15 cellular contexts compared by ENCODE assay signal in the genomic region with DNA sequence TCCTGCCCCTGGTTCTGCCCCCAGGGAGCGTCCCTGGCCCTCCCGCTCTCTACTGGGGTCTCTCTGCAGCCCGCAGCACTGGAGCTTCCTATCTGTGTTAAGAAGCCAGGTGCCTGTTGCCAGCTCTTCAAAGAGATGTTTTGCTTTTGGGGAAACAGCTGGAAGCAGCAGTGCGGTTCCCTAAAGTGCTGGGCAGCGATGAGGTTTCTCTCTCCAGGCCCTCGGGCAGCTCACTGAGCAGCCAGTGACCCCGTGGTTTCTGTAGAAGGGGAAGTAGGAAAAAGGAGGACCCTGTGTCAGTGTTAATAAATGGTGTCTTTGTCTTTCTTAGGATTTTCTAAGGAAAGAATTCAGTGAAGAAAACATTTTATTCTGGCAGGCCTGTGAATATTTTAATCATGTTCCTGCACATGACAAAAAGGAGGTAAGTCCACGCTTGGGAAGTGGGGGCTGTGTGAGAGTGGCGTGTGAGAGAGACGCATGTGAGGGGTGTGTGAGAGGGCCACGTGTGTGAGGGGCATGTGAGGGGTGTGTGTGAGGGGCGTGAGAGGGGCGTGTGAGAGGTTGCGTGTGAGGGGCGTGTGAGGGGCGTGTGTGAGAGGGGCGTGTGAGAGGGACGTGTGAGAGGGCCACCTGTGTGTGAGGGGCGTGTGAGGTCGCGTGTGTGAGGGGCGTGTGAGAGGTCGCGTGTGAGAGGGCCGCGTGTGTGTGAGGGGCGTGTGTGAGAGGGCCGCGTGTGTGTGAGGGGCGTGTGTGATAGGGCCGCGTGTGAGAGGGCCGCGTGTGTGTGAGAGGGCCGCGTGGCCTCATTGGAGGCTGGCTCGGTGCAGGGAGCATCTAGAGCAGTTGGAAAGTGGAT. TPM values are rescaled to one million over a fixed set of nuclear protein-coding genes. Genes with fewer than 3 reads are reported as not detected.
DNase-seq lines count a peak whose midpoint lies in the region; ATAC-seq, FAIRE-seq and TF ChIP-seq lines count a peak whose summit lies in the region.
"Had no signal": no experiment of that assay in that cellular context is flagged by ENCODE, and none has a peak within 500 bp of the region (broad histone marks: within the 10 kb centered on the region; RNA-seq: fewer than 3 reads in every experiment).

No MANE protein-coding gene starts in this region.

- peaks cover 14% of the 10 kb centered on the region for H4K20me1 ChIP-seq in neural progenitor cell (ENCODE audit: low read depth)

- no peaks in the 10 kb centered on the region for H3K27me3 ChIP-seq in endodermal cell (ENCODE audit: control insufficient read depth, insufficient read depth, low read length, poor library complexity, severe bottlenecking)
- no peaks in the 10 kb centered on the region for H3K27me3 ChIP-seq in neural progenitor cell
- H3K27me3 ChIP-seq: hepatocyte had no signal

- H3K4me3 Mint-ChIP-seq in endodermal cell (no peak overlapping the region), neural progenitor cell (no peak overlapping the region)
- H3K4me3 Mint-ChIP-seq: activated CD8-positive, alpha-beta memory T cell treated with anti-CD3 and anti-CD28 coated beads, Interleukin-2, amount 10 ng/mL, durations not matched to agents 7 days and 5 days; T-helper 2 cell treated with Interferon-gamma antibody and Interleukin-4, amounts not matched to agents 5 μg/mL and 100 μg/mL, for 36 hours had no signal

- ATAC-seq in HG03039 (IDR thresholded peaks at IDR 0.05; ENCODE audit: unreplicated experiment) = no peak
- ATAC-seq: activated CD8-positive, alpha-beta memory T cell treated with anti-CD3 and anti-CD28 coated beads, Interleukin-2, amount 10 ng/mL, durations not matched to agents 7 days and 5 days; mucosa of descending colon had no signal

- peak overlapping the region; percentile 53 for H3K27ac ChIP-seq in endodermal cell (ENCODE audit: low read depth, low read length)
- H3K27ac ChIP-seq in neural progenitor cell = peak overlapping the region; percentile 37
- H3K27ac ChIP-seq: C4-2B, hepatocyte had no signal

- no peaks in the 10 kb centered on the region for H3K9me3 ChIP-seq in endodermal cell (ENCODE audit: control insufficient read depth, low read length)
- H3K9me3 ChIP-seq in neural progenitor cell (ENCODE audit: low read depth) = no peaks in the 10 kb centered on the region
- H3K9me3 ChIP-seq: mucosa of descending colon had no signal

- H3K36me3 Mint-ChIP-seq in endodermal cell (ENCODE audit: low read depth) (peaks cover 28% of the 10 kb centered on the region), neural progenitor cell (peaks cover 20% of the 10 kb centered on the region)
- H3K36me3 Mint-ChIP-seq: activated CD8-positive, alpha-beta memory T cell treated with anti-CD3 and anti-CD28 coated beads, Interleukin-2, amount 10 ng/mL, durations not matched to agents 7 days and 5 days had no signal

- H3K4me1 ChIP-seq in endodermal cell (ENCODE audit: control insufficient read depth, insufficient read depth, low read length) = no peaks in the 10 kb centered on the region
- H3K4me1 ChIP-seq in neural progenitor cell = peaks cover 15% of the 10 kb centered on the region

- H3K27me3 Mint-ChIP-seq in endodermal cell (ENCODE audit: insufficient read depth) = no peaks in the 10 kb centered on the region
- H3K27me3 Mint-ChIP-seq in neural progenitor cell (ENCODE audit: insufficient read depth, low read depth) = peaks cover 2% of the 10 kb centered on the region
- H3K27me3 Mint-ChIP-seq: activated CD8-positive, alpha-beta memory T cell treated with anti-CD3 and anti-CD28 coated beads, Interleukin-2, amount 10 ng/mL, durations not matched to agents 7 days and 5 days had no signal

- H3K4me1 Mint-ChIP-seq in endodermal cell = peaks cover 9% of the 10 kb centered on the region
- H3K4me1 Mint-ChIP-seq in neural progenitor cell = peaks cover 41% of the 10 kb centered on the region
- H3K4me1 Mint-ChIP-seq: activated CD8-positive, alpha-beta memory T cell treated with anti-CD3 and anti-CD28 coated beads, Interleukin-2, amount 10 ng/mL, durations not matched to agents 7 days and 5 days had no signal

- H3F3A ChIP-seq in neural progenitor cell (ENCODE audit: low read depth) = no peaks in the 10 kb centered on the region

- no peak overlapping the region for H3K9ac ChIP-seq in endodermal cell (ENCODE audit: extremely low read depth, low read length, poor library complexity, severe bottlenecking)
- H3K9ac ChIP-seq in neural progenitor cell = no peak overlapping the region

- FAIRE-seq in urothelium cell line (lab: Jason Lieb, UNC) = no peak
- FAIRE-seq: endometrium had no signal

- WGBS in endodermal cell (ENCODE audit: insufficient coverage in 1 of 2, insufficient read length in 1 of 2), 2 experiments = 92 to 93% methylated on average over 12 to 37 of the region's 37 CpGs

- peaks cover 12% of the 10 kb centered on the region for H3K36me3 ChIP-seq in endodermal cell (ENCODE audit: control insufficient read depth, insufficient read depth, low read length)
- H3K36me3 ChIP-seq in neural progenitor cell = no peaks in the 10 kb centered on the region

- H3K79me2 ChIP-seq in neural progenitor cell (ENCODE audit: low read depth) = no peaks in the 10 kb centered on the region
- H3K79me2 ChIP-seq: hepatocyte had no signal

- H3K27ac Mint-ChIP-seq in endodermal cell (no peak overlapping the region), neural progenitor cell (peak overlapping the region; percentile 67)
- H3K27ac Mint-ChIP-seq: activated CD8-positive, alpha-beta memory T cell treated with anti-CD3 and anti-CD28 coated beads, Interleukin-2, amount 10 ng/mL, durations not matched to agents 7 days and 5 days; T-helper 2 cell treated with Interferon-gamma antibody and Interleukin-4, amounts not matched to agents 5 μg/mL and 100 μg/mL, for 36 hours had no signal

- H3K9me3 Mint-ChIP-seq in endodermal cell = no peaks in the 10 kb centered on the region
- no peaks in the 10 kb centered on the region for H3K9me3 Mint-ChIP-seq in neural progenitor cell
- H3K9me3 Mint-ChIP-seq: T-helper 2 cell treated with Interferon-gamma antibody and Interleukin-4, amounts not matched to agents 5 μg/mL and 100 μg/mL, for 36 hours had no signal

- peak; percentile 88 for DNase-seq in COLO829 (ENCODE audit: low spot score)
- DNase-seq in NOMO-1 treated with dmso at 0.1 percent for 144 hours (lab: John Stamatoyannopoulos, UW; ENCODE audit: unreplicated experiment) = peak; percentile 18
- peak; percentile 20 for DNase-seq in endodermal cell
- DNase-seq in neural progenitor cell (ENCODE audit: low spot score) = no peak
- no peak for DNase-seq in NCI-H82 (lab: John Stamatoyannopoulos, UW)
- no peak for DNase-seq in NCI-H446 treated with DMSO at 0.1 percent for 48 hours (lab: John Stamatoyannopoulos, UW)
- DNase-seq in urothelium cell line (ENCODE audit: low spot score) = no peak
- DNase-seq: activated CD8-positive, alpha-beta memory T cell treated with anti-CD3 and anti-CD28 coated beads, Interleukin-2, amount 10 ng/mL, durations not matched to agents 7 days and 5 days; NCI-H1436 treated with DMSO at 0.1 percent for 48 hours had no signal

- no peak overlapping the region for H3K4me3 ChIP-seq in endodermal cell (ENCODE audit: low read length)
- H3K4me3 ChIP-seq in neural progenitor cell = no peak overlapping the region
- H3K4me3 ChIP-seq: hepatocyte, mucosa of descending colon had no signal

- no peak overlapping the region for H2AFZ ChIP-seq in neural progenitor cell (replicated peaks)
- H2AFZ ChIP-seq: hepatocyte had no signal

- no peak overlapping the region for H3K4me2 ChIP-seq in neural progenitor cell
- H3K4me2 ChIP-seq: hepatocyte had no signal

- TF ChIP-seq CTCF in endodermal cell (conservative IDR thresholded peaks at IDR 0.05) (no peak), neural progenitor cell (IDR thresholded peaks at IDR 0.05) (no peak)

RNA-seq across cellular contexts. Expression of gene HGFAC, which starts 27.1 kb away (rescaled TPM):
- under 1 TPM in 1 of 2 donors, not detected in 1; 0.46 TPM for total RNA-seq in endodermal cell
- 0.93 TPM for polyA plus RNA-seq in endodermal cell (2013, experiment 1 of 2)
- polyA plus RNA-seq in endodermal cell (2013, experiment 2 of 2) = 0.50 TPM
- not detected in 2 replicates for total RNA-seq in neural progenitor cell (ENCODE audit: low replicate concordance)
- total RNA-seq: activated CD8-positive, alpha-beta memory T cell treated with anti-CD3 and anti-CD28 coated beads, Interleukin-2, amount 10 ng/mL, durations not matched to agents 7 days and 5 days had no signal

RNA-seq across cellular contexts. Expression of gene DOK7, which starts 48.5 kb away (rescaled TPM):
- total RNA-seq in endodermal cell (1 to 10 TPM in 1 of 2 donors, under 1 TPM in 1; 0.38 to 1.3 TPM), neural progenitor cell (ENCODE audit: low replicate concordance) (0.22 TPM in 1 of 2 replicates, not detected in the other)
- 0.46 TPM for polyA plus RNA-seq in endodermal cell (2013, experiment 1 of 2)
- 1.0 TPM for polyA plus RNA-seq in endodermal cell (2013, experiment 2 of 2)
- total RNA-seq: activated CD8-positive, alpha-beta memory T cell treated with anti-CD3 and anti-CD28 coated beads, Interleukin-2, amount 10 ng/mL, durations not matched to agents 7 days and 5 days had no signal

Comparison
In these comparisons a context has a peak if more than half of its experiments do, and no peak if none do; other contexts are left out.
1. DNase-seq: peak in COLO829 (single experiment), NOMO-1 treated with dmso at 0.1 percent for 144 hours (single experiment) and endodermal cell (single experiment); none in neural progenitor cell (single experiment), NCI-H82 (single experiment), NCI-H446 treated with DMSO at 0.1 percent for 48 hours (single experiment) and urothelium cell line (single experiment).